ENCODE assay signal across 1 cellular context in genomic region chr14:88550078-88550477, GRCh38.
TF ChIP-seq lines count a peak whose summit lies in the region.

No MANE protein-coding gene starts in this region.

TF ChIP-seq in IMR-90, 13 proteins besides CTCF, POLR2A, EP300 and RAD21:
- no peak for TF ChIP-seq MXI1 (IDR thresholded peaks at IDR 0.05; ENCODE audit: borderline replicate concordance, low read depth, low read length)
- TF ChIP-seq, protein P1, sequence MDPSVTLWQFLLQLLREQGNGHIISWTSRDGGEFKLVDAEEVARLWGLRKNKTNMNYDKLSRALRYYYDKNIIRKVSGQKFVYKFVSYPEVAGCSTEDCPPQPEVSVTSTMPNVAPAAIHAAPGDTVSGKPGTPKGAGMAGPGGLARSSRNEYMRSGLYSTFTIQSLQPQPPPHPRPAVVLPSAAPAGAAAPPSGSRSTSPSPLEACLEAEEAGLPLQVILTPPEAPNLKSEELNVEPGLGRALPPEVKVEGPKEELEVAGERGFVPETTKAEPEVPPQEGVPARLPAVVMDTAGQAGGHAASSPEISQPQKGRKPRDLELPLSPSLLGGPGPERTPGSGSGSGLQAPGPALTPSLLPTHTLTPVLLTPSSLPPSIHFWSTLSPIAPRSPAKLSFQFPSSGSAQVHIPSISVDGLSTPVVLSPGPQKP (IDR thresholded peaks at IDR 0.05; ENCODE audit: borderline replicate concordance, low read depth, low read length) = no peak
- TF ChIP-seq CHD1 (IDR thresholded peaks at IDR 0.05; ENCODE audit: low read depth, low read length) = no peak
- TF ChIP-seq RCOR1 (IDR thresholded peaks at IDR 0.05; ENCODE audit: insufficient replicate concordance, low read length) = no peak
- TF ChIP-seq RFX5 (IDR thresholded peaks at IDR 0.05; ENCODE audit: low read depth, low read length) = no peak
- no peak for TF ChIP-seq MAZ (IDR thresholded peaks at IDR 0.05; ENCODE audit: borderline replicate concordance, low read depth, low read length)
- TF ChIP-seq MAFK (IDR thresholded peaks at IDR 0.05; ENCODE audit: low read depth, low read length) = no peak
- TF ChIP-seq SMC3 (IDR thresholded peaks at IDR 0.05; ENCODE audit: low read depth, low read length) = no peak
- no peak for TF ChIP-seq FOS (IDR thresholded peaks at IDR 0.05; ENCODE audit: low read depth, low read length)
- no peak for TF ChIP-seq NFE2L2 (IDR thresholded peaks at IDR 0.05; ENCODE audit: low read depth, low read length)
- TF ChIP-seq CEBPB (IDR thresholded peaks at IDR 0.05; ENCODE audit: low read depth, low read length) = no peak
- TF ChIP-seq, protein P2, sequence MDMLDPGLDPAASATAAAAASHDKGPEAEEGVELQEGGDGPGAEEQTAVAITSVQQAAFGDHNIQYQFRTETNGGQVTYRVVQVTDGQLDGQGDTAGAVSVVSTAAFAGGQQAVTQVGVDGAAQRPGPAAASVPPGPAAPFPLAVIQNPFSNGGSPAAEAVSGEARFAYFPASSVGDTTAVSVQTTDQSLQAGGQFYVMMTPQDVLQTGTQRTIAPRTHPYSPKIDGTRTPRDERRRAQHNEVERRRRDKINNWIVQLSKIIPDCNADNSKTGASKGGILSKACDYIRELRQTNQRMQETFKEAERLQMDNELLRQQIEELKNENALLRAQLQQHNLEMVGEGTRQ (IDR thresholded peaks at IDR 0.05; ENCODE audit: low read depth, low read length) = no peak
- TF ChIP-seq BHLHE40 (IDR thresholded peaks at IDR 0.05; ENCODE audit: low read depth, low read length) = no peak
